Comparison of ENCODE assay signal across 8 cellular contexts in genomic region chr11:67371549-67372231, GRCh38. TPM values are rescaled to one million over a fixed set of nuclear protein-coding genes. Genes with fewer than 3 reads are reported as not detected.
DNase-seq lines count a peak whose midpoint lies in the region; ATAC-seq, FAIRE-seq and TF ChIP-seq lines count a peak whose summit lies in the region.

No MANE protein-coding gene starts in this region.

- H3K4me1 Mint-ChIP-seq in activated CD4-positive, alpha-beta T cell treated with anti-CD3 and anti-CD28 coated beads, Interleukin-2, amount 10 ng/mL, durations not matched to agents 24 days and 14 days, result peaks cover 34% of the 10 kb centered on the region

- peak overlapping the region; percentile 94 to 100 (median 95) for H3K27ac ChIP-seq in thyroid gland

- peaks cover 65% of the 10 kb centered on the region for H3K27me3 Mint-ChIP-seq in activated CD4-positive, alpha-beta T cell treated with anti-CD3 and anti-CD28 coated beads, Interleukin-2, amount 10 ng/mL, durations not matched to agents 24 days and 14 days

- H3K27me3 ChIP-seq in bronchial epithelial cell (ENCODE audit: control insufficient read depth, insufficient read depth, low read length) (no peaks in the 10 kb centered on the region), thyroid gland (no peaks in the 10 kb centered on the region)

- H3K36me3 Mint-ChIP-seq in activated CD4-positive, alpha-beta T cell treated with anti-CD3 and anti-CD28 coated beads, Interleukin-2, amount 10 ng/mL, durations not matched to agents 24 days and 14 days (ENCODE audit: low read depth), result peaks cover 3% of the 10 kb centered on the region

- H3K4me3 Mint-ChIP-seq in activated CD4-positive, alpha-beta T cell treated with anti-CD3 and anti-CD28 coated beads, Interleukin-2, amount 10 ng/mL, durations not matched to agents 24 days and 14 days, result peak overlapping the region; percentile 77

- no peak for FAIRE-seq in bronchial epithelial cell (lab: Jason Lieb, UNC)

- H3K36me3 ChIP-seq in bronchial epithelial cell (ENCODE audit: control insufficient read depth, insufficient read depth, low read length), result no peaks in the 10 kb centered on the region
- no peaks in the 10 kb centered on the region for H3K36me3 ChIP-seq in thyroid gland

- TF ChIP-seq POLR2A in thyroid gland (IDR thresholded peaks at IDR 0.05), result no peak

- no peaks in the 10 kb centered on the region for H3K9me3 ChIP-seq in thyroid gland

- H3K4me3 ChIP-seq in bronchial epithelial cell (ENCODE audit: low read depth, low read length) (peak overlapping the region; percentile 62), thyroid gland (replicated peaks in 1 of 3) (peak overlapping the region in 2 of 3 donors; percentile 23 to 66)

- H3K9me3 Mint-ChIP-seq in activated CD4-positive, alpha-beta T cell treated with anti-CD3 and anti-CD28 coated beads, Interleukin-2, amount 10 ng/mL, durations not matched to agents 24 days and 14 days, result no peaks in the 10 kb centered on the region

- intact Hi-C loops in activated CD4-positive, alpha-beta T cell treated with anti-CD3 and anti-CD28 coated beads, Interleukin-2, amount 10 ng/mL, durations not matched to agents 24 days and 14 days (cut with micrococcal nuclease), result no loop called here
- intact Hi-C loops in left colon (cut with DNase I, micrococcal nuclease), result no loop called here
- intact Hi-C loops in thyroid gland (cut with DNase I), result no loop called here
- intact Hi-C loops in posterior vena cava (cut with DNase I), result loop anchor here in 1 of 2 donors (2.0 kb wide), 1 partner anchor 15 kb away; no protein-coding TSS in a partner anchor

- DNase-seq in activated CD4-positive, alpha-beta T cell treated with anti-CD3 and anti-CD28 coated beads, Interleukin-2, amount 10 ng/mL, durations not matched to agents 24 days and 14 days, result peak; percentile 75
- no peak for DNase-seq in activated CD4-positive, alpha-beta T cell treated with anti-CD3 and anti-CD28 coated beads, Interleukin-2, amount 50 U/mL, for 4 hours
- peak; percentile 36 for DNase-seq in OCI-M1 (lab: John Stamatoyannopoulos, UW)
- DNase-seq in bronchial epithelial cell (ENCODE audit: low read depth), result peak; percentile 41
- peak in 1 of 2 donors; percentile 57 for DNase-seq in left colon
- DNase-seq in thyroid gland, result peak; percentile 82 to 87
- DNase-seq in posterior vena cava (ENCODE audit: low spot score), result no peak

- TF ChIP-seq CTCF in bronchial epithelial cell (IDR thresholded peaks at IDR 0.05; ENCODE audit: insufficient read depth, low read length, severe bottlenecking) (peak; percentile 74), thyroid gland (IDR thresholded peaks at IDR 0.05) (peak; percentile 16 to 78 (median 58))

- ATAC-seq in left colon (peak; percentile 34), GM18867 (IDR thresholded peaks at IDR 0.05; ENCODE audit: unreplicated experiment) (no peak)

- 17 to 23% methylated on average over 14 to 17 of the region's 18 CpGs for WGBS in thyroid gland, 2 donors

- H3K27ac Mint-ChIP-seq in activated CD4-positive, alpha-beta T cell treated with anti-CD3 and anti-CD28 coated beads, Interleukin-2, amount 10 ng/mL, durations not matched to agents 24 days and 14 days, result peak overlapping the region; percentile 67

- H3K4me1 ChIP-seq in thyroid gland, result peaks cover 58 to 75% of the 10 kb centered on the region in 2 donors

RNA-seq across cellular contexts. Expression of gene CLCF1, which starts 1.7 kb away (rescaled TPM):
- 0.63 and 0.66 TPM in 2 replicates for total RNA-seq in activated CD4-positive, alpha-beta T cell treated with anti-CD3 and anti-CD28 coated beads, Interleukin-2, amount 10 ng/mL, durations not matched to agents 24 days and 14 days
- total RNA-seq in bronchial epithelial cell, result 1.8 and 2.3 TPM in 2 replicates
- total RNA-seq in left colon, result 1 to 10 TPM; 2.2 to 2.4 TPM
- 1 to 10 TPM; 4.3 to 9.4 (median 6.9) TPM for total RNA-seq in thyroid gland
- 10 to 100 TPM; 10.0 to 15.2 TPM for total RNA-seq in posterior vena cava

RNA-seq across cellular contexts. Expression of gene POLD4, which starts 18.3 kb away (rescaled TPM):
- total RNA-seq in activated CD4-positive, alpha-beta T cell treated with anti-CD3 and anti-CD28 coated beads, Interleukin-2, amount 10 ng/mL, durations not matched to agents 24 days and 14 days, result 36.0 and 36.4 TPM in 2 replicates
- total RNA-seq in bronchial epithelial cell (45.8 and 83.1 TPM in 2 replicates), left colon (100 to 1,000 TPM; 237 to 262 TPM), thyroid gland (100 to 1,000 TPM in 1 of 4 donors, 10 to 100 TPM in 3; 38.6 to 105 (median 60.6) TPM), posterior vena cava (10 to 100 TPM; 56.1 to 60.9 TPM)

RNA-seq across cellular contexts. Expression of gene RAD9A, which starts 20.1 kb away (rescaled TPM):
- 31.6 and 34.3 TPM in 2 replicates for total RNA-seq in activated CD4-positive, alpha-beta T cell treated with anti-CD3 and anti-CD28 coated beads, Interleukin-2, amount 10 ng/mL, durations not matched to agents 24 days and 14 days
- total RNA-seq in bronchial epithelial cell (8.7 and 10.8 TPM in 2 replicates), left colon (10 to 100 TPM; 27.4 to 40.6 TPM), thyroid gland (10 to 100 TPM; 22.7 to 38.0 (median 31.0) TPM), posterior vena cava (10 to 100 TPM; 10.3 to 11.4 TPM)

RNA-seq across cellular contexts. Expression of gene PPP1CA, which starts 30.0 kb away (rescaled TPM):
- total RNA-seq in activated CD4-positive, alpha-beta T cell treated with anti-CD3 and anti-CD28 coated beads, Interleukin-2, amount 10 ng/mL, durations not matched to agents 24 days and 14 days, result 251 and 252 TPM in 2 replicates
- total RNA-seq in bronchial epithelial cell (209 and 225 TPM in 2 replicates), left colon (100 to 1,000 TPM; 214 to 243 TPM), thyroid gland (100 to 1,000 TPM; 164 to 216 (median 191) TPM), posterior vena cava (10 to 100 TPM; 62.1 to 70.6 TPM)

RNA-seq across cellular contexts. Expression of gene TBC1D10C, which starts 32.2 kb away (rescaled TPM):
- total RNA-seq in activated CD4-positive, alpha-beta T cell treated with anti-CD3 and anti-CD28 coated beads, Interleukin-2, amount 10 ng/mL, durations not matched to agents 24 days and 14 days, result 115 and 119 TPM in 2 replicates
- total RNA-seq in bronchial epithelial cell, result not detected in 2 replicates
- 1 to 10 TPM; 3.0 to 4.2 TPM for total RNA-seq in left colon
- 10 to 100 TPM in 2 of 4 donors, 1 to 10 TPM in 2; 8.8 to 16.0 (median 11.6) TPM for total RNA-seq in thyroid gland
- total RNA-seq in posterior vena cava, result 1 to 10 TPM; 2.9 to 3.4 TPM

Comparison
In these comparisons a context has a peak if more than half of its experiments do, and no peak if none do; other contexts are left out.
1. DNase-seq: peak in activated CD4-positive, alpha-beta T cell treated with anti-CD3 and anti-CD28 coated beads, Interleukin-2, amount 10 ng/mL, durations not matched to agents 24 days and 14 days (single experiment), OCI-M1 (single experiment), bronchial epithelial cell (single experiment) and thyroid gland (2 of 2); none in activated CD4-positive, alpha-beta T cell treated with anti-CD3 and anti-CD28 coated beads, Interleukin-2, amount 50 U/mL, for 4 hours (0 of 2) and posterior vena cava (single experiment).